In the genomic region with DNA sequence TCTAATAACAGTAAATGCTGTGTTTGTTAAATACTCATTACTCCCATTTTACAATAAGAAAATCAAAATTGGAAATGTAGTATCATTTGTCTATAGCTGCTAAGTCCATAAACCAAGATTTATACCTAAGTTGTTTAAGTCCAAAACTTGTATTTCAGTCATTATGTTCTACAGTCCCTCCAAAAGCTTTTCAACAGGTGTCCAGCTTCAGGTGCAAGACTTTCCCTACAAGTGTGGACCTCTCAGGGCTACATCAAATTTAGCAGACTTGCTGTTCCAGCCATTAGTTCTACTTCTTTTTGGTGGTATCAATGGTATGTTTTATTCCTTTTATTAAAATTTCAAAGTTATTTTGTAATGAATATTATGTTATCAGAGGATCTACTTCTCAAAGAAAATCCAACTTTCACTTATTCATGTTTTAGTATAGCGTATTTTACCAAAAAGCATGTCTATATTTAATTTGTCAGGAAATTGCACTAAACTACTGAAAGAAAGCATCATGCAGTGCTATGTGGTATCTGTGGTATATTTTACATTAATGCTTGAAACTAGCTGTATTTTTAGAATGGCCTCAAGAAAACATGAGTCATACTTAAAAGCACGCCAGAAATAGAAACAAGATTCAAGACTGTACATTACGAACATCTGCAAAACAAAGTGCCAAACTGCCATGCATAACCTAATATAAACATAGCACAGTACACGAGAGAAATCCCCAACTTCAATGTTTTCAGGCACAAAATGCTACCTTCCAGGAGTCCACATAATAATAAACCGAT, we compare ENCODE assay signal across 8 cellular contexts. TPM values are rescaled to one million over a fixed set of nuclear protein-coding genes. Genes with fewer than 3 reads are reported as not detected.
DNase-seq lines count a peak whose midpoint lies in the region; ATAC-seq and TF ChIP-seq lines count a peak whose summit lies in the region.

No MANE protein-coding gene starts in this region.

- no peak for TF ChIP-seq CTCF in lower leg skin (IDR thresholded peaks at IDR 0.05)

- no peaks in the 10 kb centered on the region for H3K27me3 Mint-ChIP-seq in natural killer cell treated with Interleukin-12 subunit alpha and Interleukin-12 subunit beta and Interleukin-15 and Interleukin-18, amount 100 ng/mL, for 72 hours

- peak overlapping the region; percentile 35 to 76 for H3K27ac Mint-ChIP-seq in natural killer cell treated with Interleukin-12 subunit alpha and Interleukin-12 subunit beta and Interleukin-15 and Interleukin-18, amount 100 ng/mL, for 72 hours

- no peak for TF ChIP-seq POLR2A in GM18505 (IDR thresholded peaks at IDR 0.05; ENCODE audit: borderline replicate concordance, extremely low read depth, insufficient read depth, insufficient read length)
- TF ChIP-seq POLR2A in lower leg skin (IDR thresholded peaks at IDR 0.05): no peak

- intact Hi-C loops in lower leg skin (cut with DNase I; ENCODE audit: low total_unique reads): no loop called here

- H3K4me3 Mint-ChIP-seq in natural killer cell treated with Interleukin-12 subunit alpha and Interleukin-12 subunit beta and Interleukin-15 and Interleukin-18, amount 100 ng/mL, for 72 hours: peak overlapping the region; percentile 80

- 19 to 25% methylated on average over 5 of the region's 5 CpGs for WGBS in lower leg skin, 2 donors

- H3K4me1 Mint-ChIP-seq in natural killer cell treated with Interleukin-12 subunit alpha and Interleukin-12 subunit beta and Interleukin-15 and Interleukin-18, amount 100 ng/mL, for 72 hours (ENCODE audit: low read depth in 2 of 2): peaks cover 37 to 49% of the 10 kb centered on the region in 2 donors

- H3K9me3 Mint-ChIP-seq in natural killer cell treated with Interleukin-12 subunit alpha and Interleukin-12 subunit beta and Interleukin-15 and Interleukin-18, amount 100 ng/mL, for 72 hours: no peaks in the 10 kb centered on the region

- H3K4me3 ChIP-seq in lower leg skin (ENCODE audit: low read depth, poor library complexity, severe bottlenecking): no peak overlapping the region

- DNase-seq in H4 (ENCODE audit: low spot score) (peak; percentile 79), M059J (ENCODE audit: low read depth) (peak; percentile 75), brain pericyte (ENCODE audit: low read depth, low spot score) (peak; percentile 73), NCI-H345 treated with DMSO at 0.1 percent for 48 hours (lab: John Stamatoyannopoulos, UW; ENCODE audit: unreplicated experiment) (no peak), DMS79 (lab: John Stamatoyannopoulos, UW) (no peak), lower leg skin (ENCODE audit: low spot score in 2 of 2) (no peak)
- no peak for DNase-seq in natural killer cell treated with Interleukin-12 subunit alpha and Interleukin-12 subunit beta and Interleukin-15 and Interleukin-18, amount 100 ng/mL, for 72 hours (ENCODE audit: low spot score)

- H3K36me3 Mint-ChIP-seq in natural killer cell treated with Interleukin-12 subunit alpha and Interleukin-12 subunit beta and Interleukin-15 and Interleukin-18, amount 100 ng/mL, for 72 hours: peaks cover under 1% of the 10 kb centered on the region

- ATAC-seq in GM18505 (IDR thresholded peaks at IDR 0.05; ENCODE audit: unreplicated experiment): peak; percentile 87
- ATAC-seq in natural killer cell treated with Interleukin-12 subunit alpha and Interleukin-12 subunit beta and Interleukin-15 and Interleukin-18, amount 100 ng/mL, for 72 hours: peak; percentile 71 to 93

RNA-seq across cellular contexts. Expression of gene VWA8, which starts 44.5 kb away (rescaled TPM):
- 4.6 and 5.3 TPM in 2 replicates for total RNA-seq in H4 (2014; rRNA removed; shearing (Covaris generic))
- total RNA-seq in M059J (2014; rRNA removed; shearing (Covaris generic)): 5.2 and 10.4 TPM in 2 replicates
- total RNA-seq in natural killer cell treated with Interleukin-12 subunit alpha and Interleukin-12 subunit beta and Interleukin-15 and Interleukin-18, amount 100 ng/mL, for 72 hours: 10 to 100 TPM; 15.6 to 24.0 TPM
- 10 to 100 TPM; 11.8 to 22.0 (median 15.1) TPM for total RNA-seq in lower leg skin

Comparison
In these comparisons a context has a peak if more than half of its experiments do, and no peak if none do; other contexts are left out.
1. DNase-seq: peak in H4 (single experiment), M059J (single experiment) and brain pericyte (single experiment); none in natural killer cell treated with Interleukin-12 subunit alpha and Interleukin-12 subunit beta and Interleukin-15 and Interleukin-18, amount 100 ng/mL, for 72 hours (single experiment), NCI-H345 treated with DMSO at 0.1 percent for 48 hours (single experiment), DMS79 (single experiment) and lower leg skin (0 of 2).